Comparison of ENCODE assay signal across 22 cellular contexts in the genomic region with DNA sequence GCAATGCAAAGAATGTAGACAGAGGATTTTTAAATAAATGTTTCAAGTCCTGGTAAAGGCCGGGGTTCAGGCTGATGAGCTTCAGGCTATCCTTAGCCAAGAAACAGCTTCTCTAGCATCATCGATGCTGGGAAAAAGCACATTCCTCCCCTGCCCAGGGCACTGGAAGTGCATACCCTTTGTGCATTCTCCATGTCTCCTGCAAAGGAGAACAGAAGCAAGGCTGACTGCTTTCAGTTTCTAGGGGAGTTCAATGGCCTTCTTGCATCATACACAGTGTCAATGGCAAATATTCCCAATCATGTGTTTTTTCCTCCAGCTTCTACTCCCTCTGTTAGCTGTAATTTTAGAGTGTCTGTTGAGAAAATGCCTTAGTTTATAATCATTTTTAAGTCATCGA. TPM values are rescaled to one million over a fixed set of nuclear protein-coding genes. Genes with fewer than 3 reads are reported as not detected.
DNase-seq lines count a peak whose midpoint lies in the region; FAIRE-seq and TF ChIP-seq lines count a peak whose summit lies in the region.
"Had no signal": no experiment of that assay in that cellular context is flagged by ENCODE, and none has a peak within 500 bp of the region (broad histone marks: within the 10 kb centered on the region; RNA-seq: fewer than 3 reads in every experiment).

No MANE protein-coding gene starts in this region.

- H3K4me1 ChIP-seq in KMS-11 (ENCODE audit: low read depth, poor library complexity, severe bottlenecking), result peaks cover 18% of the 10 kb centered on the region
- no peaks in the 10 kb centered on the region for H3K4me1 ChIP-seq in astrocyte (ENCODE audit: insufficient read depth, low read length)
- H3K4me1 ChIP-seq: breast epithelium, left lung had no signal

- H3K36me3 Mint-ChIP-seq in astrocyte (ENCODE audit: low read depth, unreplicated experiment), result peaks cover 2% of the 10 kb centered on the region
- H3K36me3 Mint-ChIP-seq in osteocyte (ENCODE audit: unreplicated experiment), result peaks cover 4% of the 10 kb centered on the region
- H3K36me3 Mint-ChIP-seq: activated naive CD8-positive, alpha-beta T cell treated with anti-CD3 and anti-CD28 coated beads, Interleukin-2, amount 10 ng/mL, durations not matched to agents 7 days and 5 days; neural progenitor cell had no signal

- no peaks in the 10 kb centered on the region for H3K9me3 ChIP-seq in astrocyte (ENCODE audit: insufficient read depth, low read depth, low read length)
- H3K9me3 ChIP-seq: breast epithelium, left lung had no signal

- H3K4me1 Mint-ChIP-seq in astrocyte (ENCODE audit: low read depth, unreplicated experiment) (peaks cover 12% of the 10 kb centered on the region), osteocyte (ENCODE audit: unreplicated experiment) (peaks cover 33% of the 10 kb centered on the region)
- H3K4me1 Mint-ChIP-seq: activated CD4-positive, alpha-beta T cell treated with anti-CD3 and anti-CD28 coated beads, Interleukin-2, amount 10 ng/mL, durations not matched to agents 24 days and 14 days; activated naive CD8-positive, alpha-beta T cell treated with anti-CD3 and anti-CD28 coated beads, Interleukin-2, amount 10 ng/mL, durations not matched to agents 7 days and 5 days; CD8-positive, alpha-beta memory T cell had no signal

- H2AFZ ChIP-seq in KMS-11 (ENCODE audit: low read depth) (no peak overlapping the region), astrocyte (ENCODE audit: low read depth, low read length) (no peak overlapping the region)
- H2AFZ ChIP-seq: neural progenitor cell had no signal

- intact Hi-C loops in cardiac septum (cut with DNase I), result no loop called here

- H3K79me2 ChIP-seq in KMS-11 (ENCODE audit: insufficient read depth, low read depth) (no peaks in the 10 kb centered on the region), astrocyte (ENCODE audit: insufficient read depth, low read length) (peaks cover 66% of the 10 kb centered on the region)

- peak overlapping the region; percentile 40 for H3K4me2 ChIP-seq in KMS-11
- no peak overlapping the region for H3K4me2 ChIP-seq in astrocyte (ENCODE audit: low read length)
- H3K4me2 ChIP-seq: neural progenitor cell had no signal

- H3K9ac ChIP-seq in KMS-11, result no peak overlapping the region
- H3K9ac ChIP-seq in astrocyte (ENCODE audit: low read length), result no peak overlapping the region
- H3K9ac ChIP-seq: neural progenitor cell had no signal

- H3K27me3 Mint-ChIP-seq in astrocyte (ENCODE audit: low read depth, unreplicated experiment), result no peaks in the 10 kb centered on the region
- H3K27me3 Mint-ChIP-seq in osteocyte (ENCODE audit: unreplicated experiment), result no peaks in the 10 kb centered on the region

- H3K36me3 ChIP-seq in KMS-11 (ENCODE audit: insufficient read depth), result no peaks in the 10 kb centered on the region
- no peaks in the 10 kb centered on the region for H3K36me3 ChIP-seq in astrocyte (ENCODE audit: insufficient read depth, low read length)
- H3K36me3 ChIP-seq: breast epithelium, left lung, neural progenitor cell had no signal

- H3K9me3 Mint-ChIP-seq in astrocyte (ENCODE audit: unreplicated experiment) (no peaks in the 10 kb centered on the region), osteocyte (ENCODE audit: unreplicated experiment) (peaks cover 7% of the 10 kb centered on the region)
- H3K9me3 Mint-ChIP-seq: activated naive CD8-positive, alpha-beta T cell treated with anti-CD3 and anti-CD28 coated beads, Interleukin-2, amount 10 ng/mL, durations not matched to agents 7 days and 5 days; CD8-positive, alpha-beta memory T cell; neural progenitor cell had no signal

- H3K27ac ChIP-seq in KMS-11 (no peak overlapping the region), astrocyte (ENCODE audit: low read depth, low read length) (no peak overlapping the region)
- H3K27ac ChIP-seq: breast epithelium, dorsolateral prefrontal cortex, left lung, neural progenitor cell had no signal

- H3K27me3 ChIP-seq in KMS-11 (ENCODE audit: insufficient read depth, low read depth) (no peaks in the 10 kb centered on the region), astrocyte (ENCODE audit: insufficient read depth, low read length) (no peaks in the 10 kb centered on the region)
- H3K27me3 ChIP-seq: breast epithelium, dorsolateral prefrontal cortex, left lung, neural progenitor cell had no signal

- H3K4me3 Mint-ChIP-seq in astrocyte (ENCODE audit: unreplicated experiment) (no peak overlapping the region), osteocyte (ENCODE audit: unreplicated experiment) (peak overlapping the region; percentile 23)
- H3K4me3 Mint-ChIP-seq: activated CD4-positive, alpha-beta T cell treated with anti-CD3 and anti-CD28 coated beads, Interleukin-2, amount 10 ng/mL, durations not matched to agents 24 days and 14 days; activated naive CD8-positive, alpha-beta T cell treated with anti-CD3 and anti-CD28 coated beads, Interleukin-2, amount 10 ng/mL, durations not matched to agents 7 days and 5 days; CD8-positive, alpha-beta memory T cell; neural progenitor cell had no signal

- no peak for TF ChIP-seq CTCF in KMS-11 (conservative IDR thresholded peaks at IDR 0.05; ENCODE audit: low read depth, low read length)
- TF ChIP-seq CTCF in astrocyte (IDR thresholded peaks at IDR 0.05; ENCODE audit: insufficient read depth, low read depth, low read length), result no peak
- TF ChIP-seq CTCF in fibroblast of villous mesenchyme (IDR thresholded peaks at IDR 0.05; ENCODE audit: insufficient read depth, low read depth, low read length), result no peak
- TF ChIP-seq CTCF in osteocyte (IDR thresholded peaks at IDR 0.05), result no peak

- no peak overlapping the region for H3K4me3 ChIP-seq in KMS-11 (IDR thresholded peaks at IDR 0.05; ENCODE audit: insufficient read depth, low read depth, low read length)
- H3K4me3 ChIP-seq in astrocyte (ENCODE audit: insufficient read depth, low read depth, low read length), result no peak overlapping the region
- no peak overlapping the region for H3K4me3 ChIP-seq in fibroblast of villous mesenchyme (ENCODE audit: low read depth, low read length)
- H3K4me3 ChIP-seq: breast epithelium, dorsolateral prefrontal cortex, left lung, neural progenitor cell had no signal

- H3K27ac Mint-ChIP-seq in astrocyte (ENCODE audit: unreplicated experiment) (peak overlapping the region; percentile 75), osteocyte (ENCODE audit: unreplicated experiment) (peak overlapping the region; percentile 84)
- H3K27ac Mint-ChIP-seq: activated CD4-positive, alpha-beta T cell treated with anti-CD3 and anti-CD28 coated beads, Interleukin-2, amount 10 ng/mL, durations not matched to agents 24 days and 14 days; activated naive CD8-positive, alpha-beta T cell treated with anti-CD3 and anti-CD28 coated beads, Interleukin-2, amount 10 ng/mL, durations not matched to agents 7 days and 5 days; CD8-positive, alpha-beta memory T cell; neural progenitor cell had no signal

- no peak for FAIRE-seq in astrocyte (lab: Jason Lieb, UNC)

- DNase-seq in astrocyte (ENCODE audit: low read depth) (no peak), fibroblast of villous mesenchyme (ENCODE audit: low read depth) (peak; percentile 65), osteocyte (ENCODE audit: extremely low spot score, unreplicated experiment) (no peak), cardiac septum (ENCODE audit: low spot score) (no peak), cortex of kidney (lab: John Stamatoyannopoulos, UW) (no peak), NCI-H2227 (lab: John Stamatoyannopoulos, UW; ENCODE audit: unreplicated experiment) (no peak)
- DNase-seq in activated CD4-positive, alpha-beta T cell treated with anti-CD3 and anti-CD28 coated beads, Interleukin-2, amount 50 U/mL, for 48 hours, result no peak
- DNase-seq: activated CD4-positive, alpha-beta T cell treated with anti-CD3 and anti-CD28 coated beads, Interleukin-2, amount 10 ng/mL, durations not matched to agents 24 days and 14 days; activated CD8-positive, alpha-beta memory T cell treated with anti-CD3 and anti-CD28 coated beads, Interleukin-2, amount 50 U/mL, for 4 hours; activated naive CD8-positive, alpha-beta T cell treated with anti-CD3 and anti-CD28 coated beads, Interleukin-2, amount 10 ng/mL, durations not matched to agents 7 days and 5 days; AML-193; CD8-positive, alpha-beta memory T cell; dorsolateral prefrontal cortex; left lung; NCI-H1417; NCI-H2107; NCI-H526; retina; stimulated activated CD4-positive, alpha-beta T cell treated with anti-CD3 and anti-CD28 coated beads, Interleukin-12 subunit alpha, Interleukin-12 subunit beta, amount 100 ng/mL, for 4 hours had no signal

- no peaks in the 10 kb centered on the region for H4K20me1 ChIP-seq in KMS-11 (ENCODE audit: insufficient read depth)
- peaks cover 2% of the 10 kb centered on the region for H4K20me1 ChIP-seq in astrocyte (ENCODE audit: insufficient read depth, low read length)

RNA-seq across cellular contexts. Expression of a gene that starts 59.9 kb away (rescaled TPM):
- total RNA-seq in astrocyte (33.5 and 35.4 TPM in 2 replicates), fibroblast of villous mesenchyme (111 and 120 TPM in 2 replicates), osteocyte (21.1 and 22.0 TPM in 2 replicates), cardiac septum (2.7 TPM)
